1 cellular context compared by ENCODE assay signal in the genomic region with DNA sequence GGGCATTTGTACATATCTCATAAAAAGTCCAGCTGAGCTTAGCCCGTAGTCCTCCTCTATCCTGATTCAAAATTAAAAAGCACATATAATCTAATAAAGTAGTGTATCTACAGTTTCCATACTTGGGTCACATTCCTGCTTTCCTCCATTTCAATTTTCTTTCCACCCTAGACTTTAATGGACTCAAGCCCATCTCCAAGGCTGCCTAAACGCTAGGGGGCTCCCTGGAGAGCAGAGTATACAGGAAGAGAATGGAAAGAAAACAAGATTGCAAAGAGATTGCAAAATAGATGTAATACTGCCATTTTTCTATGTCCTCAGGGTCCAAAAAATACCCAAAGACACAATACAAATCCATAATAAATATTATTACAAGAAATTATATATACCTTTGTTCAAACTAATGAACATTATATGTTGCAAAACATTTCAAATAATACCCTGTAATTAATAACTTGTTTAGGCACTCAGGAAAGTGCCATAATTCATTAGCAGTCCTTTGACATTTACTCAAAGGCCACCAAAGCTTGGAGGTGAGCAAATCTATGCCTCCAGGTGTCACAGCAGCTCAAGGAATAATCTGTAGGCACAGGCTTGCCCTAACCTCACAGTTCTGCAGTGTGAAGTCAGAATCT.
A peak's percentile ranks its signal among the peaks of the same experiment; 100 is the strongest.
TF ChIP-seq lines count a peak whose summit lies in the region.

No MANE protein-coding gene starts in this region.

TF ChIP-seq in HEK293, 187 proteins besides CTCF, POLR2A, EP300 and RAD21 (continued from another document):
- TF ChIP-seq, protein P1, sequence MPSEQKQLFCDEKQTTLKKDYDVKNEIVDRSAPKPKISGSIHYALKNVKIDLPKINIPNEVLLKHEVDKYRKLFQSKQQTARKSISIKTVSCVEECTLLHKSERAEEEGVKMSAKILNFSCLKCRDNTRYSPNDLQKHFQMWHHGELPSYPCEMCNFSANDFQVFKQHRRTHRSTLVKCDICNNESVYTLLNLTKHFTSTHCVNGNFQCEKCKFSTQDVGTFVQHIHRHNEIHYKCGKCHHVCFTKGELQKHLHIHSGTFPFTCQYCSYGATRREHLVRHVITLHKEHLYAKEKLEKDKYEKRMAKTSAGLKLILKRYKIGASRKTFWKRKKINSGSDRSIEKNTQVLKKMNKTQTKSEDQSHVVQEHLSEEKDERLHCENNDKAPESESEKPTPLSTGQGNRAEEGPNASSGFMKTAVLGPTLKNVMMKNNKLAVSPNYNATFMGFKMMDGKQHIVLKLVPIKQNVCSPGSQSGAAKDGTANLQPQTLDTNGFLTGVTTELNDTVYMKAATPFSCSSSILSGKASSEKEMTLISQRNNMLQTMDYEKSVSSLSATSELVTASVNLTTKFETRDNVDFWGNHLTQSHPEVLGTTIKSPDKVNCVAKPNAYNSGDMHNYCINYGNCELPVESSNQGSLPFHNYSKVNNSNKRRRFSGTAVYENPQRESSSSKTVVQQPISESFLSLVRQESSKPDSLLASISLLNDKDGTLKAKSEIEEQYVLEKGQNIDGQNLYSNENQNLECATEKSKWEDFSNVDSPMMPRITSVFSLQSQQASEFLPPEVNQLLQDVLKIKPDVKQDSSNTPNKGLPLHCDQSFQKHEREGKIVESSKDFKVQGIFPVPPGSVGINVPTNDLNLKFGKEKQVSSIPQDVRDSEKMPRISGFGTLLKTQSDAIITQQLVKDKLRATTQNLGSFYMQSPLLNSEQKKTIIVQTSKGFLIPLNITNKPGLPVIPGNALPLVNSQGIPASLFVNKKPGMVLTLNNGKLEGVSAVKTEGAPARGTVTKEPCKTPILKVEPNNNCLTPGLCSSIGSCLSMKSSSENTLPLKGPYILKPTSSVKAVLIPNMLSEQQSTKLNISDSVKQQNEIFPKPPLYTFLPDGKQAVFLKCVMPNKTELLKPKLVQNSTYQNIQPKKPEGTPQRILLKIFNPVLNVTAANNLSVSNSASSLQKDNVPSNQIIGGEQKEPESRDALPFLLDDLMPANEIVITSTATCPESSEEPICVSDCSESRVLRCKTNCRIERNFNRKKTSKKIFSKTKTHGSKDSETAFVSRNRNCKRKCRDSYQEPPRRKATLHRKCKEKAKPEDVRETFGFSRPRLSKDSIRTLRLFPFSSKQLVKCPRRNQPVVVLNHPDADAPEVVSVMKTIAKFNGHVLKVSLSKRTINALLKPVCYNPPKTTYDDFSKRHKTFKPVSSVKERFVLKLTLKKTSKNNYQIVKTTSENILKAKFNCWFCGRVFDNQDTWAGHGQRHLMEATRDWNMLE (tag by site-specific recombination; conservative IDR thresholded peaks at IDR 0.05; ENCODE audit: low read depth), result 0 out of 2 replicates have a peak, but pooled peaks have one; percentile 36
- TF ChIP-seq SP3 (tag by site-specific recombination; IDR thresholded peaks at IDR 0.05) (no peak), MEIS1 (CRISPR knock-in tag; IDR thresholded peaks at IDR 0.05; ENCODE audit: borderline replicate concordance) (no peak), ZNF660 (tag by site-specific recombination; IDR thresholded peaks at IDR 0.05) (peak; percentile 69; the same call in 1 of the 2 replicates), BCL11A (tag by site-specific recombination; IDR thresholded peaks at IDR 0.05; ENCODE audit: low read depth) (no peak), HOXD13 (CRISPR knock-in tag; IDR thresholded peaks at IDR 0.05; ENCODE audit: borderline replicate concordance) (no peak), ZNF654 (tag by site-specific recombination; IDR thresholded peaks at IDR 0.05; ENCODE audit: low read depth) (peak; percentile 45), ZNF521 (tag by site-specific recombination; IDR thresholded peaks at IDR 0.05) (no peak), ZNF37A (tag by site-specific recombination; IDR thresholded peaks at IDR 0.05) (no peak), SP7 (tag by site-specific recombination; IDR thresholded peaks at IDR 0.05) (peak; percentile 44; the same call in 1 of the 2 replicates), ZNF626 (tag by site-specific recombination; IDR thresholded peaks at IDR 0.05) (no peak), ZNF510 (tag by site-specific recombination; IDR thresholded peaks at IDR 0.05; ENCODE audit: insufficient replicate concordance) (peak; percentile 31), SCRT2 (tag by site-specific recombination; IDR thresholded peaks at IDR 0.05) (peak; percentile 15; the same call in 1 of the 2 replicates), KLF9 (tag by site-specific recombination; IDR thresholded peaks at IDR 0.05; ENCODE audit: low read depth) (no peak), KLF10 (tag by site-specific recombination; IDR thresholded peaks at IDR 0.05) (0 out of 2 replicates have a peak, but pooled peaks have one; percentile 17), ZNF335 (tag by site-specific recombination; conservative IDR thresholded peaks at IDR 0.05) (peak; percentile 58), IKZF3 (tag by site-specific recombination; IDR thresholded peaks at IDR 0.05) (peak; percentile 90), ZNF121 (tag by site-specific recombination; IDR thresholded peaks at IDR 0.05) (no peak), ZNF366 (tag by site-specific recombination; conservative IDR thresholded peaks at IDR 0.05) (peak; percentile 79), ZSCAN30 (tag by site-specific recombination; IDR thresholded peaks at IDR 0.05) (0 out of 2 replicates have a peak, but pooled peaks have one; percentile 22), PRDM1 (tag by site-specific recombination; IDR thresholded peaks at IDR 0.05) (peak; percentile 64; the same call in 1 of the 2 replicates), ZBTB17 (tag by site-specific recombination; IDR thresholded peaks at IDR 0.05) (peak; percentile 73; the same call in 1 of the 2 replicates)
- TF ChIP-seq, protein P2, sequence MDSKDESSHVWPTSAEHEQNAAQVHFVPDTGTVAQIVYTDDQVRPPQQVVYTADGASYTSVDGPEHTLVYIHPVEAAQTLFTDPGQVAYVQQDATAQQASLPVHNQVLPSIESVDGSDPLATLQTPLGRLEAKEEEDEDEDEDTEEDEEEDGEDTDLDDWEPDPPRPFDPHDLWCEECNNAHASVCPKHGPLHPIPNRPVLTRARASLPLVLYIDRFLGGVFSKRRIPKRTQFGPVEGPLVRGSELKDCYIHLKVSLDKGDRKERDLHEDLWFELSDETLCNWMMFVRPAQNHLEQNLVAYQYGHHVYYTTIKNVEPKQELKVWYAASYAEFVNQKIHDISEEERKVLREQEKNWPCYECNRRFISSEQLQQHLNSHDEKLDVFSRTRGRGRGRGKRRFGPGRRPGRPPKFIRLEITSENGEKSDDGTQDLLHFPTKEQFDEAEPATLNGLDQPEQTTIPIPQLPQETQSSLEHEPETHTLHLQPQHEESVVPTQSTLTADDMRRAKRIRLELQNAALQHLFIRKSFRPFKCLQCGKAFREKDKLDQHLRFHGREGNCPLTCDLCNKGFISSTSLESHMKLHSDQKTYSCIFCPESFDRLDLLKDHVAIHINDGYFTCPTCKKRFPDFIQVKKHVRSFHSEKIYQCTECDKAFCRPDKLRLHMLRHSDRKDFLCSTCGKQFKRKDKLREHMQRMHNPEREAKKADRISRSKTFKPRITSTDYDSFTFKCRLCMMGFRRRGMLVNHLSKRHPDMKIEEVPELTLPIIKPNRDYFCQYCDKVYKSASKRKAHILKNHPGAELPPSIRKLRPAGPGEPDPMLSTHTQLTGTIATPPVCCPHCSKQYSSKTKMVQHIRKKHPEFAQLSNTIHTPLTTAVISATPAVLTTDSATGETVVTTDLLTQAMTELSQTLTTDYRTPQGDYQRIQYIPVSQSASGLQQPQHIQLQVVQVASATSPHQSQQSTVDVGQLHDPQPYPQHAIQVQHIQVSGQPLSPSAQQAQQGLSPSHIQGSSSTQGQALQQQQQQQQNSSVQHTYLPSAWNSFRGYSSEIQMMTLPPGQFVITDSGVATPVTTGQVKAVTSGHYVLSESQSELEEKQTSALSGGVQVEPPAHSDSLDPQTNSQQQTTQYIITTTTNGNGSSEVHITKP (tag by site-specific recombination; IDR thresholded peaks at IDR 0.05), result peak; percentile 92
- TF ChIP-seq, protein P3, sequence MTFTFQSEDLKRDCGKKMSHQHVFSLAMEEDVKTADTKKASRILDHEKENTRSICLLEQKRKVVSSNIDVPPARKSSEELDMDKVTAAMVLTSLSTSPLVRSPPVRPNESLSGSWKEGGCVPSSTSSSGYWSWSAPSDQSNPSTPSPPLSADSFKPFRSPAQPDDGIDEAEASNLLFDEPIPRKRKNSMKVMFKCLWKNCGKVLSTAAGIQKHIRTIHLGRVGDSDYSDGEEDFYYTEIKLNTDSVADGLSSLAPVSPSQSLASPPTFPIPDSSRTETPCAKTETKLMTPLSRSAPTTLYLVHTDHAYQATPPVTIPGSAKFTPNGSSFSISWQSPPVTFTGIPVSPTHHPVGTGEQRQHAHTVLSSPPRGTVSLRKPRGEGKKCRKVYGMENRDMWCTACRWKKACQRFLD (tag by site-specific recombination; IDR thresholded peaks at IDR 0.05), result no peak
- TF ChIP-seq, protein P4, sequence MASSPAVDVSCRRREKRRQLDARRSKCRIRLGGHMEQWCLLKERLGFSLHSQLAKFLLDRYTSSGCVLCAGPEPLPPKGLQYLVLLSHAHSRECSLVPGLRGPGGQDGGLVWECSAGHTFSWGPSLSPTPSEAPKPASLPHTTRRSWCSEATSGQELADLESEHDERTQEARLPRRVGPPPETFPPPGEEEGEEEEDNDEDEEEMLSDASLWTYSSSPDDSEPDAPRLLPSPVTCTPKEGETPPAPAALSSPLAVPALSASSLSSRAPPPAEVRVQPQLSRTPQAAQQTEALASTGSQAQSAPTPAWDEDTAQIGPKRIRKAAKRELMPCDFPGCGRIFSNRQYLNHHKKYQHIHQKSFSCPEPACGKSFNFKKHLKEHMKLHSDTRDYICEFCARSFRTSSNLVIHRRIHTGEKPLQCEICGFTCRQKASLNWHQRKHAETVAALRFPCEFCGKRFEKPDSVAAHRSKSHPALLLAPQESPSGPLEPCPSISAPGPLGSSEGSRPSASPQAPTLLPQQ (tag by site-specific recombination; IDR thresholded peaks at IDR 0.05), result 0 out of 2 replicates have a peak, but pooled peaks have one; percentile 31
- TF ChIP-seq, protein P5, sequence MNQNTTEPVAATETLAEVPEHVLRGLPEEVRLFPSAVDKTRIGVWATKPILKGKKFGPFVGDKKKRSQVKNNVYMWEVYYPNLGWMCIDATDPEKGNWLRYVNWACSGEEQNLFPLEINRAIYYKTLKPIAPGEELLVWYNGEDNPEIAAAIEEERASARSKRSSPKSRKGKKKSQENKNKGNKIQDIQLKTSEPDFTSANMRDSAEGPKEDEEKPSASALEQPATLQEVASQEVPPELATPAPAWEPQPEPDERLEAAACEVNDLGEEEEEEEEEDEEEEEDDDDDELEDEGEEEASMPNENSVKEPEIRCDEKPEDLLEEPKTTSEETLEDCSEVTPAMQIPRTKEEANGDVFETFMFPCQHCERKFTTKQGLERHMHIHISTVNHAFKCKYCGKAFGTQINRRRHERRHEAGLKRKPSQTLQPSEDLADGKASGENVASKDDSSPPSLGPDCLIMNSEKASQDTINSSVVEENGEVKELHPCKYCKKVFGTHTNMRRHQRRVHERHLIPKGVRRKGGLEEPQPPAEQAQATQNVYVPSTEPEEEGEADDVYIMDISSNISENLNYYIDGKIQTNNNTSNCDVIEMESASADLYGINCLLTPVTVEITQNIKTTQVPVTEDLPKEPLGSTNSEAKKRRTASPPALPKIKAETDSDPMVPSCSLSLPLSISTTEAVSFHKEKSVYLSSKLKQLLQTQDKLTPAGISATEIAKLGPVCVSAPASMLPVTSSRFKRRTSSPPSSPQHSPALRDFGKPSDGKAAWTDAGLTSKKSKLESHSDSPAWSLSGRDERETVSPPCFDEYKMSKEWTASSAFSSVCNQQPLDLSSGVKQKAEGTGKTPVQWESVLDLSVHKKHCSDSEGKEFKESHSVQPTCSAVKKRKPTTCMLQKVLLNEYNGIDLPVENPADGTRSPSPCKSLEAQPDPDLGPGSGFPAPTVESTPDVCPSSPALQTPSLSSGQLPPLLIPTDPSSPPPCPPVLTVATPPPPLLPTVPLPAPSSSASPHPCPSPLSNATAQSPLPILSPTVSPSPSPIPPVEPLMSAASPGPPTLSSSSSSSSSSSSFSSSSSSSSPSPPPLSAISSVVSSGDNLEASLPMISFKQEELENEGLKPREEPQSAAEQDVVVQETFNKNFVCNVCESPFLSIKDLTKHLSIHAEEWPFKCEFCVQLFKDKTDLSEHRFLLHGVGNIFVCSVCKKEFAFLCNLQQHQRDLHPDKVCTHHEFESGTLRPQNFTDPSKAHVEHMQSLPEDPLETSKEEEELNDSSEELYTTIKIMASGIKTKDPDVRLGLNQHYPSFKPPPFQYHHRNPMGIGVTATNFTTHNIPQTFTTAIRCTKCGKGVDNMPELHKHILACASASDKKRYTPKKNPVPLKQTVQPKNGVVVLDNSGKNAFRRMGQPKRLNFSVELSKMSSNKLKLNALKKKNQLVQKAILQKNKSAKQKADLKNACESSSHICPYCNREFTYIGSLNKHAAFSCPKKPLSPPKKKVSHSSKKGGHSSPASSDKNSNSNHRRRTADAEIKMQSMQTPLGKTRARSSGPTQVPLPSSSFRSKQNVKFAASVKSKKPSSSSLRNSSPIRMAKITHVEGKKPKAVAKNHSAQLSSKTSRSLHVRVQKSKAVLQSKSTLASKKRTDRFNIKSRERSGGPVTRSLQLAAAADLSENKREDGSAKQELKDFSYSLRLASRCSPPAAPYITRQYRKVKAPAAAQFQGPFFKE (tag by site-specific recombination; IDR thresholded peaks at IDR 0.05; ENCODE audit: borderline replicate concordance), result no peak
- TF ChIP-seq, protein P6, sequence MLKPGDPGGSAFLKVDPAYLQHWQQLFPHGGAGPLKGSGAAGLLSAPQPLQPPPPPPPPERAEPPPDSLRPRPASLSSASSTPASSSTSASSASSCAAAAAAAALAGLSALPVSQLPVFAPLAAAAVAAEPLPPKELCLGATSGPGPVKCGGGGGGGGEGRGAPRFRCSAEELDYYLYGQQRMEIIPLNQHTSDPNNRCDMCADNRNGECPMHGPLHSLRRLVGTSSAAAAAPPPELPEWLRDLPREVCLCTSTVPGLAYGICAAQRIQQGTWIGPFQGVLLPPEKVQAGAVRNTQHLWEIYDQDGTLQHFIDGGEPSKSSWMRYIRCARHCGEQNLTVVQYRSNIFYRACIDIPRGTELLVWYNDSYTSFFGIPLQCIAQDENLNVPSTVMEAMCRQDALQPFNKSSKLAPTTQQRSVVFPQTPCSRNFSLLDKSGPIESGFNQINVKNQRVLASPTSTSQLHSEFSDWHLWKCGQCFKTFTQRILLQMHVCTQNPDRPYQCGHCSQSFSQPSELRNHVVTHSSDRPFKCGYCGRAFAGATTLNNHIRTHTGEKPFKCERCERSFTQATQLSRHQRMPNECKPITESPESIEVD (tag by site-specific recombination; IDR thresholded peaks at IDR 0.05), result 0 out of 2 replicates have a peak, but pooled peaks have one; percentile 11
TF ChIP-seq in HEK293: peak in this region for 17.
